In genomic region chrX:120426599-120426998, GRCh38 we compare ENCODE assay signal across 24 cellular contexts. TPM values are rescaled to one million over a fixed set of nuclear protein-coding genes. Genes with fewer than 3 reads are reported as not detected.
A peak's percentile ranks its signal among the peaks of the same experiment; 100 is the strongest.
DNase-seq lines count a peak whose midpoint lies in the region; ATAC-seq, FAIRE-seq and TF ChIP-seq lines count a peak whose summit lies in the region.
"Had no signal": no experiment of that assay in that cellular context is flagged by ENCODE, and none has a peak within 500 bp of the region (broad histone marks: within the 10 kb centered on the region; RNA-seq: fewer than 3 reads in every experiment).

No MANE protein-coding gene starts in this region.

- H3K9ac ChIP-seq in adipocyte (ENCODE audit: low read length), result no peak overlapping the region

- TF ChIP-seq RAD21 in A549 (conservative IDR thresholded peaks at IDR 0.05 in 1 of 2, IDR thresholded peaks at IDR 0.05 in 1 of 2), result no peak

- DNase-seq in A549 (ENCODE audit: low read depth in 1 of 2, low spot score in 1 of 2), result no peak
- DNase-seq in HCEC 1CT, result peak; percentile 39
- peak; percentile 49 for DNase-seq in adipocyte (ENCODE audit: low read depth)
- peak; percentile 13 to 33 for DNase-seq in foreskin keratinocyte
- no peak for DNase-seq in NCI-H526 treated with DMSO at 0.1 percent for 48 hours (lab: John Stamatoyannopoulos, UW)
- no peak for DNase-seq in mucosa of gallbladder (ENCODE audit: low spot score)
- DNase-seq in GM13977 (ENCODE audit: low spot score), result no peak
- DNase-seq: activated T-cell treated with anti-CD3 and anti-CD28 coated beads for 4 hours; CD8-positive, alpha-beta memory T cell; H9; hippocampal formation; immature natural killer cell; NCI-H2029; NCI-H2227 treated with DMSO at 0.1 percent for 48 hours; NCI-H748 treated with DMSO at 0.1 percent for 48 hours; sigmoid colon; stimulated activated naive CD4-positive, alpha-beta T cell treated with Interleukin-2 at 50 U/mL for 16 hours had no signal

- no peak for ATAC-seq in A549
- ATAC-seq in foreskin keratinocyte, result no peak
- no peak for ATAC-seq in HG03280 (IDR thresholded peaks at IDR 0.05; ENCODE audit: unreplicated experiment)
- ATAC-seq: gastroesophageal sphincter, K562 had no signal

- H3K36me3 ChIP-seq in adipocyte (ENCODE audit: control insufficient read depth, insufficient read depth, low read length, severe bottlenecking), result no peaks in the 10 kb centered on the region
- H3K36me3 ChIP-seq: ascending aorta, gastroesophageal sphincter, sigmoid colon, thoracic aorta had no signal

- CTCF ChIA-PET in A549 (lab: Yijun Ruan, JAX), result no interaction called here

- no peaks in the 10 kb centered on the region for H3K4me1 ChIP-seq in A549
- peaks cover 3% of the 10 kb centered on the region for H3K4me1 ChIP-seq in adipocyte (ENCODE audit: control insufficient read depth, insufficient read depth, low read length)
- H3K4me1 ChIP-seq in foreskin keratinocyte, result no peaks in the 10 kb centered on the region
- H3K4me1 ChIP-seq: ascending aorta, gastroesophageal sphincter, sigmoid colon had no signal

- TF ChIP-seq CTCF in A549 (IDR thresholded peaks at IDR 0.05), result no peak
- TF ChIP-seq CTCF in foreskin keratinocyte (conservative IDR thresholded peaks at IDR 0.05), result no peak
- TF ChIP-seq CTCF in GM13977 (IDR thresholded peaks at IDR 0.05; ENCODE audit: extremely low read depth, insufficient read depth, missing control alignments), result no peak

- in situ Hi-C loops in GM13977 (cut with MboI; ENCODE audit: low pct_unique_long_range_greater_than_20kb, low sequenced_read_pairs, unreplicated experiment), result no loop called here

- POLR2A ChIA-PET in A549 (lab: Yijun Ruan, JAX), result no interaction called here

- no peak overlapping the region for H3K4me2 ChIP-seq in A549

- TF ChIP-seq POLR2A in A549 (IDR thresholded peaks at IDR 0.05; ENCODE audit: low read length), result no peak

- H3K4me3 ChIP-seq in A549 (no peak overlapping the region), adipocyte (ENCODE audit: low read length) (no peak overlapping the region)
- H3K4me3 ChIP-seq: ascending aorta, gastroesophageal sphincter, K562, sigmoid colon, thoracic aorta had no signal

- peak; percentile 46 for FAIRE-seq in A549 (lab: Jason Lieb, UNC)
- FAIRE-seq: GM19239, K562, urothelium cell line had no signal

- no peaks in the 10 kb centered on the region for H3K27me3 ChIP-seq in adipocyte (replicated peaks; ENCODE audit: control insufficient read depth, insufficient read depth, low read length)
- H3K27me3 ChIP-seq in foreskin keratinocyte, result no peaks in the 10 kb centered on the region
- H3K27me3 ChIP-seq: ascending aorta, gastroesophageal sphincter, sigmoid colon had no signal

- H3K9me3 ChIP-seq in A549 (no peaks in the 10 kb centered on the region), adipocyte (ENCODE audit: control insufficient read depth, low read length) (no peaks in the 10 kb centered on the region)
- H3K9me3 ChIP-seq: ascending aorta, gastroesophageal sphincter, sigmoid colon, thoracic aorta had no signal

- no peak for TF ChIP-seq EP300 in A549 (IDR thresholded peaks at IDR 0.05)

- H3K27ac ChIP-seq in A549 (no peak overlapping the region), foreskin keratinocyte (no peak overlapping the region)
- H3K27ac ChIP-seq: ascending aorta, gastroesophageal sphincter, sigmoid colon, thoracic aorta had no signal

TF ChIP-seq in A549, 52 proteins besides CTCF, POLR2A, EP300 and RAD21:
- no peak for TF ChIP-seq PBX3 (IDR thresholded peaks at IDR 0.05)
- TF ChIP-seq FOSB (CRISPR knock-in tag; IDR thresholded peaks at IDR 0.05), result no peak
- no peak for TF ChIP-seq GATA3 (IDR thresholded peaks at IDR 0.05; ENCODE audit: borderline replicate concordance)
- no peak for TF ChIP-seq KDM1A (IDR thresholded peaks at IDR 0.05; ENCODE audit: low read depth)
- TF ChIP-seq ESRRA (IDR thresholded peaks at IDR 0.05; ENCODE audit: borderline replicate concordance, low read length), result no peak
- no peak for TF ChIP-seq MYC (IDR thresholded peaks at IDR 0.05; ENCODE audit: borderline replicate concordance, low read length)
- no peak for TF ChIP-seq RARB (CRISPR knock-in tag; IDR thresholded peaks at IDR 0.05)
- no peak for TF ChIP-seq CEBPB (IDR thresholded peaks at IDR 0.05)

RNA-seq across cellular contexts. Expression of gene LAMP2, which starts 42.5 kb away (rescaled TPM):
- polyA plus RNA-seq in A549 (2011; rRNA removed), result 76.9 and 95.1 TPM in 2 replicates
- polyA plus RNA-seq in A549 (2012; cell fraction: cytosol; rRNA removed), result 23.4 and 27.1 TPM in 2 replicates
- polyA plus RNA-seq in A549 (2012; cell fraction: nucleus; rRNA removed), result 21.9 and 23.7 TPM in 2 replicates
- 68.8 to 79.5 TPM (median 78.2 TPM) in 3 replicates for polyA plus RNA-seq in A549 (2017; fragmentation: RNase III; extraction: RNeasy Plus Mini Kit Qiagen cat#74134 plus additional on column Dnase treatment)
- polyA minus RNA-seq in A549 (2011; rRNA and poly(A)+ RNA removed), result 31.5 and 39.3 TPM in 2 replicates
- total RNA-seq in foreskin keratinocyte, result 88.7 and 96.4 TPM in 2 replicates
- polyA plus RNA-seq in foreskin keratinocyte, result 42.3 and 44.8 TPM in 2 replicates
- total RNA-seq in mucosa of gallbladder, result 328 TPM

Comparison
In these comparisons a context has a peak if more than half of its experiments do, and no peak if none do; other contexts are left out.
1. DNase-seq: peak in HCEC 1CT (single experiment), adipocyte (single experiment) and foreskin keratinocyte (2 of 2); none in A549 (0 of 2), NCI-H526 treated with DMSO at 0.1 percent for 48 hours (single experiment), mucosa of gallbladder (single experiment) and GM13977 (single experiment).